ENCODE assay signal across 8 cellular contexts in genomic region chrX:123859828-123860505, GRCh38. TPM values are rescaled to one million over a fixed set of nuclear protein-coding genes. Genes with fewer than 3 reads are reported as not detected.
DNase-seq lines count a peak whose midpoint lies in the region; ATAC-seq and TF ChIP-seq lines count a peak whose summit lies in the region.

XIAP (plus strand) TSS chrX:123860053; CDS start chrX:123885663, 25,610 bp downstream.

- peak within 1 kb of the TSS; percentile 97 for H3K27ac ChIP-seq in brain microvascular endothelial cell

- in situ Hi-C loops in brain microvascular endothelial cell (cut with HindIII; ENCODE audit: low pct_ligation_motif_present, low sequenced_read_pairs): no loop called here

- peak within 1 kb of the TSS; percentile 93 for H3K9ac ChIP-seq in skeletal muscle satellite cell (ENCODE audit: low read depth, low read length)

- no peak for TF ChIP-seq CTCF in brain microvascular endothelial cell (IDR thresholded peaks at IDR 0.05; ENCODE audit: low read depth, low read length, missing control alignments)

- H3K9me3 ChIP-seq in skeletal muscle satellite cell (replicated peaks; ENCODE audit: low read length): no peaks in the 10 kb centered on the region

- H3K4me3 ChIP-seq in brain microvascular endothelial cell (ENCODE audit: low read depth, low read length): peak within 1 kb of the TSS; percentile 69
- peak within 1 kb of the TSS; percentile 58 for H3K4me3 ChIP-seq in iPS-11a (ENCODE audit: low read depth, low read length)
- peak within 1 kb of the TSS; percentile 82 for H3K4me3 ChIP-seq in skeletal muscle satellite cell (ENCODE audit: low read length)

- peak within 1 kb of the TSS; percentile 82 for H3K4me2 ChIP-seq in skeletal muscle satellite cell (ENCODE audit: low read length)

- H3K27me3 ChIP-seq in brain microvascular endothelial cell (replicated peaks) (no peaks in the 10 kb centered on the region), skeletal muscle satellite cell (ENCODE audit: control insufficient read depth, insufficient read depth, low read length) (no peaks in the 10 kb centered on the region)

- H3K36me3 ChIP-seq in brain microvascular endothelial cell (replicated peaks): no peaks in the 10 kb centered on the region
- no peaks in the 10 kb centered on the region for H3K36me3 ChIP-seq in skeletal muscle satellite cell (ENCODE audit: insufficient read depth, low read length)

- peaks cover 7% of the 10 kb centered on the region for H3K4me1 ChIP-seq in skeletal muscle satellite cell (ENCODE audit: control insufficient read depth, insufficient read depth, low read length)

- ATAC-seq in HG02852 (IDR thresholded peaks at IDR 0.05; ENCODE audit: unreplicated experiment): peak; percentile 78

- peak; percentile 65 for DNase-seq in NCI-H1436 (lab: John Stamatoyannopoulos, UW)
- no peak for DNase-seq in NCI-H1436 treated with DMSO at 0.1 percent for 48 hours (lab: John Stamatoyannopoulos, UW)
- peak; percentile 74 to 91 for DNase-seq in NCI-H1930 (lab: John Stamatoyannopoulos, UW)
- peak; percentile 84 for DNase-seq in UCSD-AML1 (lab: John Stamatoyannopoulos, UW; ENCODE audit: unreplicated experiment)
- peak; percentile 78 for DNase-seq in brain microvascular endothelial cell

RNA-seq across cellular contexts. Expression of gene XIAP, which starts in this region (rescaled TPM):
- total RNA-seq in skeletal muscle satellite cell (2012; rRNA removed): 25.6 and 25.8 TPM in 2 replicates
